ENCODE assay signal across 9 cellular contexts in the genomic region with DNA sequence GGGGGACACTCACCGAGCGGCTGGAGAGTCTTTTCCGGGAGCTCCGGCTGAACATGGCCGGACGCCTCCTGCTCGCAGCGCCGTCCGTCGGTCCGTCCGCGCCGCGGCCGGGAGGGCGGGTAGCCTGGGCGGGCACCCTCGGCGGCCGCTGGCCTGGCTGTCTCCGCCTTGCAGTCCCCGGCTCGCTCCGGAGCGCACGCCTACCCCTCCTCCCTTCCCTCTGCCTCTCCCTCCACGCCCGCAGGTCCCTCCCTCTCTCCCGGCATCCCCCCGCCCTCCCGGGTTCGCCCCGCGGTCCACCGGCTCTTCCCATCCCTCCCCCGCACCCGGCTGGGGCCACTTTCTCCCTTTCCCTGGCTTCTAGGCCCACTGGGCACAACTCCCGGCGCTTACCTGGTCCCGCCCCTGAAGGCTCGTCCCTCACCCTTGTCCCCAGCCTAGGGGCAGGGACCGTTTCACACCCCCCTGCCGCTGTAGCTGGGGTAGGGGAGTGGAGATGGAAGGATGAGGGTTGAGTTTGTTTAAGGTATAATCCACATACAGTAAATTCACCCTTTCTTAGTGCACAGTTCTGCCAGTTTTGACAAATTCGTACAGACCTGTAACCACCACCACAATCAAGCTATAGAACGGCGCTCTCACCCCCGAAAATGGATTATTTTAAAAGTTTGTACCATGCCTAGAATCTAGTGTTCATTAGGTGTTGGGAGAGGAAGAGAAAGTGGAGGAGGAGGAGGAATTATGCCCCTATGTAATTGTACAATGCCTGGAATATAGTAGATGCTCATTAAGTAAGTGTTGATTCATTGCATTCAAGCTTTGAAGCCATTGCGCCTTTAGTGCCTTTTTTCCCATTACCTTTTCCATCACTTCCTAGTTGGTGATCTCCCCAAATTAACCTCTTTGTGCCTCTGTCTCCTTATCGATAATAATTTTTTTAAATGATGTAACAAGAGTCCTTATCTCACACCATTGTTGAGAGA.
DNase-seq lines count a peak whose midpoint lies in the region; TF ChIP-seq lines count a peak whose summit lies in the region.
"Had no signal": no experiment of that assay in that cellular context is flagged by ENCODE, and none has a peak within 500 bp of the region (broad histone marks: within the 10 kb centered on the region; RNA-seq: fewer than 3 reads in every experiment).

No MANE protein-coding gene starts in this region.

- H3K36me3 Mint-ChIP-seq in activated naive CD4-positive, alpha-beta T cell treated with anti-CD3 and anti-CD28 coated beads, Interleukin-2, amount 10 ng/mL, durations not matched to agents 7 days and 5 days = no peaks in the 10 kb centered on the region
- H3K36me3 Mint-ChIP-seq: activated naive CD8-positive, alpha-beta T cell treated with anti-CD3 and anti-CD28 coated beads, Interleukin-2, amount 10 ng/mL, durations not matched to agents 7 days and 5 days had no signal

- no peaks in the 10 kb centered on the region for H3K4me1 Mint-ChIP-seq in activated naive CD4-positive, alpha-beta T cell treated with anti-CD3 and anti-CD28 coated beads, Interleukin-2, amount 10 ng/mL, durations not matched to agents 7 days and 5 days

- no peaks in the 10 kb centered on the region for H3K9me3 Mint-ChIP-seq in activated naive CD4-positive, alpha-beta T cell treated with anti-CD3 and anti-CD28 coated beads, Interleukin-2, amount 10 ng/mL, durations not matched to agents 7 days and 5 days
- H3K9me3 Mint-ChIP-seq: activated naive CD8-positive, alpha-beta T cell treated with anti-CD3 and anti-CD28 coated beads, Interleukin-2, amount 10 ng/mL, durations not matched to agents 7 days and 5 days had no signal

- H3K27me3 ChIP-seq in osteoblast (ENCODE audit: insufficient read depth, low read length) = peaks cover 81% of the 10 kb centered on the region

- no peaks in the 10 kb centered on the region for H3K79me2 ChIP-seq in osteoblast (ENCODE audit: insufficient read depth, low read length)

- no peak overlapping the region for H2AFZ ChIP-seq in osteoblast (ENCODE audit: low read length)

- H3K36me3 ChIP-seq in osteoblast (ENCODE audit: insufficient read depth, low read length) = no peaks in the 10 kb centered on the region

- no peak overlapping the region for H3K4me3 Mint-ChIP-seq in activated naive CD4-positive, alpha-beta T cell treated with anti-CD3 and anti-CD28 coated beads, Interleukin-2, amount 10 ng/mL, durations not matched to agents 7 days and 5 days
- H3K4me3 Mint-ChIP-seq: activated naive CD8-positive, alpha-beta T cell treated with anti-CD3 and anti-CD28 coated beads, Interleukin-2, amount 10 ng/mL, durations not matched to agents 7 days and 5 days had no signal

- H4K20me1 ChIP-seq in osteoblast (ENCODE audit: insufficient read depth, low read length) = peaks cover 3% of the 10 kb centered on the region

- H3K27me3 Mint-ChIP-seq in activated naive CD4-positive, alpha-beta T cell treated with anti-CD3 and anti-CD28 coated beads, Interleukin-2, amount 10 ng/mL, durations not matched to agents 7 days and 5 days = peaks cover 59% of the 10 kb centered on the region

- peaks cover 6% of the 10 kb centered on the region for H3K4me1 ChIP-seq in osteoblast (ENCODE audit: insufficient read depth, low read length)

- H3K4me2 ChIP-seq in osteoblast (ENCODE audit: insufficient read depth, low read length) = peak overlapping the region; percentile 70

- TF ChIP-seq CTCF in osteoblast (IDR thresholded peaks at IDR 0.05; ENCODE audit: extremely low read depth, low read depth, low read length) = no peak

- no peak overlapping the region for H3K27ac Mint-ChIP-seq in activated naive CD4-positive, alpha-beta T cell treated with anti-CD3 and anti-CD28 coated beads, Interleukin-2, amount 10 ng/mL, durations not matched to agents 7 days and 5 days
- H3K27ac Mint-ChIP-seq: activated naive CD8-positive, alpha-beta T cell treated with anti-CD3 and anti-CD28 coated beads, Interleukin-2, amount 10 ng/mL, durations not matched to agents 7 days and 5 days had no signal

- DNase-seq in DMS53 (lab: John Stamatoyannopoulos, UW) (peak; percentile 66), NCI-H2227 treated with DMSO at 0.1 percent for 48 hours (lab: John Stamatoyannopoulos, UW) (peak; percentile 37), fibroblast of peridontal ligament (ENCODE audit: extremely low read depth) (peak; percentile 31), osteoblast (ENCODE audit: insufficient read length, low spot score, missing footprints) (peak; percentile 93), NOMO-1 (lab: John Stamatoyannopoulos, UW; ENCODE audit: unreplicated experiment in 2 of 2) (no peak), NCI-H2171 treated with DMSO at 0.1 percent for 48 hours (lab: John Stamatoyannopoulos, UW) (no peak)
- no peak for DNase-seq in activated naive CD4-positive, alpha-beta T cell treated with anti-CD3 and anti-CD28 coated beads, Interleukin-2, amount 10 ng/mL, durations not matched to agents 7 days and 5 days
- no peak for DNase-seq in activated CD8-positive, alpha-beta memory T cell treated with anti-CD3 and anti-CD28 coated beads, Interleukin-2, amount 50 U/mL, for 48 hours
- DNase-seq: activated naive CD8-positive, alpha-beta T cell treated with anti-CD3 and anti-CD28 coated beads, Interleukin-2, amount 10 ng/mL, durations not matched to agents 7 days and 5 days had no signal

- H3K27ac ChIP-seq in osteoblast (ENCODE audit: low read depth, low read length) = no peak overlapping the region

- H3K4me3 ChIP-seq in osteoblast (ENCODE audit: insufficient read depth, low read length) = peak overlapping the region; percentile 56

- no peaks in the 10 kb centered on the region for H3K9me3 ChIP-seq in osteoblast (ENCODE audit: low read depth, low read length)

- CTCF ChIA-PET in activated naive CD4-positive, alpha-beta T cell treated with anti-CD3 and anti-CD28 coated beads, Interleukin-2, amount 10 ng/mL, durations not matched to agents 7 days and 5 days (lab: Charles Lee) = no interaction called here

Comparison
In these comparisons a context has a peak if more than half of its experiments do, and no peak if none do; other contexts are left out.
1. DNase-seq: peak in DMS53 (single experiment), NCI-H2227 treated with DMSO at 0.1 percent for 48 hours (single experiment), fibroblast of peridontal ligament (single experiment) and osteoblast (single experiment); none in NOMO-1 (0 of 2), NCI-H2171 treated with DMSO at 0.1 percent for 48 hours (single experiment), activated naive CD4-positive, alpha-beta T cell treated with anti-CD3 and anti-CD28 coated beads, Interleukin-2, amount 10 ng/mL, durations not matched to agents 7 days and 5 days (single experiment) and activated CD8-positive, alpha-beta memory T cell treated with anti-CD3 and anti-CD28 coated beads, Interleukin-2, amount 50 U/mL, for 48 hours (single experiment).